ENCODE assay signal across 28 cellular contexts in genomic region chr5:159224471-159224870, GRCh38.
"Had no signal": no experiment of that assay in that cellular context is flagged by ENCODE, and none has a peak within 500 bp of the region (broad histone marks: within the 10 kb centered on the region; RNA-seq: fewer than 3 reads in every experiment).

No MANE protein-coding gene starts in this region.

- H3K4me1 Mint-ChIP-seq: memory B cell; nephron; stimulated activated effector memory CD8-positive, alpha-beta T cell treated with anti-CD3 and anti-CD28 coated beads, Interleukin-12 subunit alpha, Interleukin-12 subunit beta, amount 100 ng/mL, for 72 hours had no signal

- ATAC-seq: gastroesophageal sphincter; heart left ventricle; left ventricle myocardium superior; lower lobe of right lung; mucosa of descending colon; naive thymus-derived CD4-positive, alpha-beta T cell; sciatic nerve; stimulated activated effector memory CD8-positive, alpha-beta T cell treated with anti-CD3 and anti-CD28 coated beads, Interleukin-12 subunit alpha, Interleukin-12 subunit beta, amount 100 ng/mL, for 72 hours had no signal

- H3K36me3 ChIP-seq: colonic mucosa, gastroesophageal sphincter, heart left ventricle, lower lobe of right lung, prostate gland, right atrium auricular region, stomach, thyroid gland, vagina had no signal

- DNase-seq: colonic mucosa; effector CD8-positive, alpha-beta T cell; endodermal cell; erythroblast; heart left ventricle; kidney glomerular epithelial cell; left ventricle myocardium superior; lower lobe of right lung; mucosa of descending colon; naive thymus-derived CD4-positive, alpha-beta T cell; nucleus accumbens; stimulated activated CD4-positive, alpha-beta T cell treated with anti-CD3 and anti-CD28 coated beads, Interleukin-2, amount 100 ng/mL, for 24 hours; stimulated activated CD4-positive, alpha-beta T cell treated with anti-CD3 and anti-CD28 coated beads, Interleukin-4, amount 100 ng/mL, for 24 hours; stimulated activated naive CD4-positive, alpha-beta T cell treated with Interleukin-2 at 50 U/mL for 16 hours; stomach; thyroid gland; trophoblast cell had no signal

- H3K27me3 ChIP-seq: colonic mucosa, gastroesophageal sphincter, heart left ventricle, hepatocyte, right atrium auricular region, stomach, thyroid gland, vagina had no signal

- H3K4me3 Mint-ChIP-seq: dendritic cell treated with granulocyte-macrophage colony-stimulating factor and Interleukin-4, amounts not matched to agents 40 ng/mL and 50 ng/mL, for 4 days; endodermal cell; memory B cell; mesothelial cell of epicardium; naive thymus-derived CD4-positive, alpha-beta T cell; nephron; stimulated activated effector memory CD8-positive, alpha-beta T cell treated with anti-CD3 and anti-CD28 coated beads, Interleukin-12 subunit alpha, Interleukin-12 subunit beta, amount 100 ng/mL, for 72 hours had no signal

- H3K27ac Mint-ChIP-seq: dendritic cell treated with granulocyte-macrophage colony-stimulating factor and Interleukin-4, amounts not matched to agents 40 ng/mL and 50 ng/mL, for 4 days; endodermal cell; memory B cell; mesothelial cell of epicardium; naive thymus-derived CD4-positive, alpha-beta T cell; nephron; stimulated activated effector memory CD8-positive, alpha-beta T cell treated with anti-CD3 and anti-CD28 coated beads, Interleukin-12 subunit alpha, Interleukin-12 subunit beta, amount 100 ng/mL, for 72 hours had no signal

- H3K4me1 ChIP-seq: colonic mucosa, gastroesophageal sphincter, lower lobe of right lung, prostate gland, right atrium auricular region, stomach, thyroid gland, vagina had no signal

- H3K4me3 ChIP-seq: colonic mucosa, gastroesophageal sphincter, heart left ventricle, hepatocyte, lower lobe of right lung, mucosa of descending colon, prostate gland, right atrium auricular region, stomach, thyroid gland, vagina had no signal

- H3K36me3 Mint-ChIP-seq: mesothelial cell of epicardium; naive thymus-derived CD4-positive, alpha-beta T cell; stimulated activated effector memory CD8-positive, alpha-beta T cell treated with anti-CD3 and anti-CD28 coated beads, Interleukin-12 subunit alpha, Interleukin-12 subunit beta, amount 100 ng/mL, for 72 hours had no signal

- H3K27ac ChIP-seq: colonic mucosa, gastroesophageal sphincter, heart left ventricle, hepatocyte, lower lobe of right lung, prostate gland, right atrium auricular region, stomach, thyroid gland, vagina had no signal

- H3K9me3 ChIP-seq: colonic mucosa, gastroesophageal sphincter, heart left ventricle, lower lobe of right lung, mucosa of descending colon, prostate gland, right atrium auricular region, stomach, thyroid gland, vagina had no signal

- H3K9me3 Mint-ChIP-seq: dendritic cell treated with granulocyte-macrophage colony-stimulating factor and Interleukin-4, amounts not matched to agents 40 ng/mL and 50 ng/mL, for 4 days; endodermal cell; memory B cell; mesothelial cell of epicardium; nephron; stimulated activated effector memory CD8-positive, alpha-beta T cell treated with anti-CD3 and anti-CD28 coated beads, Interleukin-12 subunit alpha, Interleukin-12 subunit beta, amount 100 ng/mL, for 72 hours had no signal
